Comparison of ENCODE assay signal across 8 cellular contexts in the genomic region with DNA sequence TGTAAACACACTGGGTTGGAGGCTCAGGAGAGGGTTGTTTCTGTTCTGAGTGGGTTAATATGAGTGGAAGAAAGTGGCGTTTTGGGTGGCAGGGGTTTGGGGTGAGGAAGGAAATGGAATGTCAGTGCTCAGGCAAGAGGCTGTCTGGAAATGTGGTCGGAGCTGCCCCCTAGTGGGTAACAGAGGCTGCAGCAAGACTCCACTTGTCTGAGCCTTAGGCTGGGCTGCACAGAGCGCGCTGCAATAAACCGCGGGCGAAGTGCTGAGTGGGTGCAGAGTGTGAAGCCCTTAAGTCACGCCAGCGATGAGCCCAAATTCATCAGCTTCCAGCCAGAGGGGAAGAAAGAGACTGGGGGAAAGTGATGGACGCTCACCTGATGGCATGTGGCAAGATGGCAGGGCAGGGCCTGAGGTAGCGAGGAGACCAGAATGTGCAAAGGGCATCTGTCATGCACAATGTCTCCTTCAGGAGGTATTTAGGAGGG. TPM values are rescaled to one million over a fixed set of nuclear protein-coding genes. Genes with fewer than 3 reads are reported as not detected.
DNase-seq lines count a peak whose midpoint lies in the region; ATAC-seq and TF ChIP-seq lines count a peak whose summit lies in the region.

No MANE protein-coding gene starts in this region.

- no peak overlapping the region for H3K18ac ChIP-seq in trophoblast cell (ENCODE audit: low read length)

- DNase-seq in Calu3 (peak; percentile 77), SJSA1 (ENCODE audit: low read depth in 1 of 2, low spot score in 2 of 2) (peak; percentile 54 to 76), germinal center (ENCODE audit: low spot score) (peak; percentile 72), trophoblast cell (peak; percentile 55 to 80), tibial artery (peak; percentile 70 to 78)
- DNase-seq in activated naive CD4-positive, alpha-beta T cell (lab: John Stamatoyannopoulos, UW) = peak; percentile 13 to 39 (median 34)

- TF ChIP-seq CTCF in Calu3 (IDR thresholded peaks at IDR 0.05; ENCODE audit: unreplicated experiment) (peak; percentile 72), Loucy (conservative IDR thresholded peaks at IDR 0.05; ENCODE audit: low read length) (peak; percentile 85), tibial artery (IDR thresholded peaks at IDR 0.05) (peak; percentile 84 to 85)

- H3K4ac ChIP-seq in trophoblast cell (ENCODE audit: low read depth, low read length) = no peak overlapping the region

- peak overlapping the region; percentile 31 for H3K9ac ChIP-seq in Loucy (ENCODE audit: low read depth, low read length, poor library complexity, severe bottlenecking)
- H3K9ac ChIP-seq in trophoblast cell (ENCODE audit: low read length) = no peak overlapping the region

- H3K4me2 ChIP-seq in Loucy (ENCODE audit: low read depth, low read length, poor library complexity, severe bottlenecking) (peak overlapping the region; percentile 69), trophoblast cell (ENCODE audit: low read length) (no peak overlapping the region)

- no peak overlapping the region for H2BK5ac ChIP-seq in trophoblast cell (ENCODE audit: low read depth, low read length, poor library complexity)

- peaks cover 5% of the 10 kb centered on the region for H3K36me3 Mint-ChIP-seq in Calu3 (ENCODE audit: insufficient read depth, unreplicated experiment)

- H3K9me2 ChIP-seq in Loucy (replicated peaks; ENCODE audit: low read depth, low read length) = no peaks in the 10 kb centered on the region

- no peak overlapping the region for H4K91ac ChIP-seq in trophoblast cell (ENCODE audit: low read depth, low read length)

- peaks cover 11% of the 10 kb centered on the region for H3K4me1 Mint-ChIP-seq in Calu3 (ENCODE audit: low read depth, unreplicated experiment)

- ATAC-seq in GM21529 (IDR thresholded peaks at IDR 0.05; ENCODE audit: unreplicated experiment) = peak; percentile 69

- H3K9me3 ChIP-seq in Loucy (ENCODE audit: insufficient read depth, low read depth, low read length) (no peaks in the 10 kb centered on the region), SJSA1 (replicated peaks) (no peaks in the 10 kb centered on the region), trophoblast cell (ENCODE audit: insufficient read depth, low read depth, low read length) (no peaks in the 10 kb centered on the region), tibial artery (no peaks in the 10 kb centered on the region)

- no peak overlapping the region for H2BK120ac ChIP-seq in trophoblast cell (ENCODE audit: insufficient read depth, low read length, poor library complexity)

- H2AK5ac ChIP-seq in trophoblast cell (ENCODE audit: low read length) = no peak overlapping the region

- peak overlapping the region; percentile 59 for H3K4me3 ChIP-seq in Loucy (ENCODE audit: low read length, poor library complexity, severe bottlenecking)
- H3K4me3 ChIP-seq in SJSA1 = peak overlapping the region; percentile 28
- no peak overlapping the region for H3K4me3 ChIP-seq in trophoblast cell (ENCODE audit: low read depth, low read length)
- H3K4me3 ChIP-seq in tibial artery = peak overlapping the region in 1 of 2 donors; percentile 19

- no peaks in the 10 kb centered on the region for H3K79me1 ChIP-seq in trophoblast cell (ENCODE audit: low read length)

- intact Hi-C loops in Calu3 (cut with micrococcal nuclease; ENCODE audit: unreplicated experiment) (loop anchor here (1.0 kb wide), 1 partner anchor 140 kb away; no protein-coding TSS in a partner anchor), tibial artery (cut with DNase I; ENCODE audit: low total_unique reads) (loop anchor here (5.0 kb wide), 1 partner anchor 139 kb away; no protein-coding TSS in a partner anchor)

- BruUV-seq in Calu3 (replicated peaks; lab: Mats Ljungman, UMichigan) = no TSS peak

- no peaks in the 10 kb centered on the region for H3F3A ChIP-seq in Loucy (ENCODE audit: low read depth)

- no peaks in the 10 kb centered on the region for H4K20me1 ChIP-seq in Loucy (ENCODE audit: insufficient read depth, low read length, poor library complexity, severe bottlenecking)

- H4K8ac ChIP-seq in trophoblast cell (ENCODE audit: low read depth, low read length) = no peak overlapping the region

- CTCF ChIA-PET in Calu3 (lab: Charles Lee) = interaction anchor here (0.6 to 1.2 kb wide), 4 partner anchors 15 to 119 kb away, joined by 3 to 5 read pairs (median 4); a partner anchor contains a TSS

- H3K9me3 Mint-ChIP-seq in Calu3 (ENCODE audit: low read depth, unreplicated experiment) = no peaks in the 10 kb centered on the region

- no peak overlapping the region for H3K14ac ChIP-seq in trophoblast cell (ENCODE audit: low read length)

- H3K27me3 ChIP-seq in Loucy (ENCODE audit: insufficient read depth, low read length, poor library complexity, severe bottlenecking) (no peaks in the 10 kb centered on the region), SJSA1 (replicated peaks) (peaks cover 5% of the 10 kb centered on the region), trophoblast cell (ENCODE audit: insufficient read depth, low read length) (no peaks in the 10 kb centered on the region), tibial artery (peaks cover 0 to 36% of the 10 kb centered on the region in 2 donors)

- H3K36me3 ChIP-seq in Loucy (ENCODE audit: insufficient read depth, low read length) = no peaks in the 10 kb centered on the region
- no peaks in the 10 kb centered on the region for H3K36me3 ChIP-seq in SJSA1
- no peaks in the 10 kb centered on the region for H3K36me3 ChIP-seq in trophoblast cell (ENCODE audit: control insufficient read depth in 1 of 2, insufficient read depth in 2 of 2, low read length in 2 of 2)
- H3K36me3 ChIP-seq in tibial artery = no peaks in the 10 kb centered on the region

- no peak overlapping the region for H3K27ac ChIP-seq in SJSA1
- no peak overlapping the region for H3K27ac ChIP-seq in trophoblast cell (ENCODE audit: low read depth, low read length)
- no peak overlapping the region for H3K27ac ChIP-seq in tibial artery

- WGBS in trophoblast cell (ENCODE audit: extremely low coverage, insufficient coverage, insufficient read length) = 100% methylated on average over 1 of the region's 11 CpGs

- H3K23ac ChIP-seq in trophoblast cell (ENCODE audit: low read length) = no peak overlapping the region

- peak overlapping the region; percentile 62 for H3K4me3 Mint-ChIP-seq in Calu3 (ENCODE audit: low read depth, unreplicated experiment)

- H3K27ac Mint-ChIP-seq in Calu3 (ENCODE audit: unreplicated experiment) = no peak overlapping the region

- H3K79me2 ChIP-seq in Loucy (ENCODE audit: insufficient read depth, low read length) (no peaks in the 10 kb centered on the region), trophoblast cell (ENCODE audit: control insufficient read depth, insufficient read depth, low read length, poor library complexity) (no peaks in the 10 kb centered on the region)

- H4K12ac ChIP-seq in trophoblast cell (ENCODE audit: low read depth, low read length) = no peak overlapping the region

- peaks cover 37% of the 10 kb centered on the region for H3K27me3 Mint-ChIP-seq in Calu3 (ENCODE audit: unreplicated experiment)

- no peak overlapping the region for H2BK12ac ChIP-seq in trophoblast cell (ENCODE audit: low read length)

- H2AFZ ChIP-seq in Loucy (ENCODE audit: low read length) (peak overlapping the region; percentile 100), trophoblast cell (ENCODE audit: insufficient read depth, low read length, poor library complexity) (peak overlapping the region; percentile 45)

- H3K4me1 ChIP-seq in Loucy (ENCODE audit: insufficient read depth, low read length, poor library complexity, severe bottlenecking) (no peaks in the 10 kb centered on the region), SJSA1 (replicated peaks) (no peaks in the 10 kb centered on the region; the same call in 1 of the 2 replicates), trophoblast cell (ENCODE audit: control insufficient read depth in 1 of 2, insufficient read depth in 2 of 2, low read length in 2 of 2) (no peaks in the 10 kb centered on the region), tibial artery (peaks cover 0 to 5% (median 1%) of the 10 kb centered on the region in 4 donors)

RNA-seq across cellular contexts. Expression of a gene that starts 12.3 kb away (rescaled TPM):
- total RNA-seq in Calu3 (2022) = not detected in 2 replicates
- not detected in 2 replicates for total RNA-seq in SJSA1 (2014; rRNA removed; shearing (Covaris generic))
- polyA plus RNA-seq in trophoblast cell (2013) = not detected in 2 replicates

RNA-seq across cellular contexts. Expression of a gene that starts 51.1 kb away (rescaled TPM):
- total RNA-seq in Calu3 (2022) = 59.6 and 72.4 TPM in 2 replicates
- total RNA-seq in SJSA1 (2014; rRNA removed; shearing (Covaris generic)) = 11.1 and 12.3 TPM in 2 replicates
- polyA plus RNA-seq in trophoblast cell (2013) = 20.8 and 21.0 TPM in 2 replicates
